Comparison of ENCODE assay signal across 1 cellular context in the genomic region with DNA sequence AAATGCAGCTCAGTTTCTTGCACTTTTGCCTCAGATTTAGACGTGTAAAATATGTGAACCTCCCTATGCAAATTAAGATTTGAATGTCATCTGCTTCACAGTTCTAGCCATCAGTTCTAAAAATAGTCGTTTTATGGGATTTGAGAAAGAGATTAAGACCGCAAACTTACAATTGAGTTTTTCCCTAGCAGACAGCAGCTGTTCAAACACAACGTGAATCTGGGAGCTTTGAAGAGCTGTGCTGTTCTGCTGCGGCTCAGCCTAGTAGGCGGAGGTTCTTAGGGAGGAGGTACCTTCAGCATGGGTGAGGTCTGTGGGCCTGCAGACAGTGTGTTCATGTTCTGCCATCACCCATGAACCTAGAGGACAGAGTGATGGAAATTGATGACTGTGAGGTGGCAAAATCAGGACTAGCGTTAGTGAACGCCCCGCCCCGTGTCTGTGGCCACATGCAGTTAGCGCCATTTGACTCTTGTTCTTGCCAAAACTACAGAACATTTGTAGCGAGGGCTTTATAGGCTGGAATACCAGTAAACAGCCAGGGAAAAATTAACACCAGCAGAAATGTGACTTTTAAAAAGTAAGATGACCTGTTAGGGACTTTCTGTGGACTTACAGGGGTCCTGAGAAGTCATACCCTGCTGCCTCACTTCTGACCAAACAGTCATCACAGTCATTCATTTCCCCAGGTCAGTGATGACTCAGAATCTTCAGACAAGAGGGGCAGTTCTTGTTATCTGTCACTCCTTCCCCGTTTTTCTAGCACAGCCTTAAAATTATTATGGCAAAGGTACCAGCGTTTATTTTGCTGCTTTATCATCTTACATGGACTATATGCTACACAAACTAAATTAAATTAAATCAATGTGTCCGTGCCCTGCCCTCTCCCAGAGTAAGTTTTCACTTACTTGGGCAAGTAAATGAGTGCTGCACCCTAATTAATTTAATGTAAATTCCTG.
TF ChIP-seq lines count a peak whose summit lies in the region.

No MANE protein-coding gene starts in this region.

TF ChIP-seq in GM12878, 131 proteins besides CTCF, POLR2A, EP300 and RAD21 (continued from another document and continues in another):
- TF ChIP-seq, protein P1, sequence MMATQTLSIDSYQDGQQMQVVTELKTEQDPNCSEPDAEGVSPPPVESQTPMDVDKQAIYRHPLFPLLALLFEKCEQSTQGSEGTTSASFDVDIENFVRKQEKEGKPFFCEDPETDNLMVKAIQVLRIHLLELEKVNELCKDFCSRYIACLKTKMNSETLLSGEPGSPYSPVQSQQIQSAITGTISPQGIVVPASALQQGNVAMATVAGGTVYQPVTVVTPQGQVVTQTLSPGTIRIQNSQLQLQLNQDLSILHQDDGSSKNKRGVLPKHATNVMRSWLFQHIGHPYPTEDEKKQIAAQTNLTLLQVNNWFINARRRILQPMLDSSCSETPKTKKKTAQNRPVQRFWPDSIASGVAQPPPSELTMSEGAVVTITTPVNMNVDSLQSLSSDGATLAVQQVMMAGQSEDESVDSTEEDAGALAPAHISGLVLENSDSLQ (IDR thresholded peaks at IDR 0.05), result peak; percentile 85
- TF ChIP-seq MYC (IDR thresholded peaks at IDR 0.05; ENCODE audit: insufficient read depth, insufficient read length, insufficient replicate concordance, low read length, severe bottlenecking), result no peak
- peak; percentile 73; the same call in 1 of the 2 replicates for TF ChIP-seq MEF2A (IDR thresholded peaks at IDR 0.05; ENCODE audit: insufficient read depth, low read depth, low read length)
- TF ChIP-seq CREB1 (IDR thresholded peaks at IDR 0.05; ENCODE audit: low read depth), result peak; percentile 58
- TF ChIP-seq, protein P2, sequence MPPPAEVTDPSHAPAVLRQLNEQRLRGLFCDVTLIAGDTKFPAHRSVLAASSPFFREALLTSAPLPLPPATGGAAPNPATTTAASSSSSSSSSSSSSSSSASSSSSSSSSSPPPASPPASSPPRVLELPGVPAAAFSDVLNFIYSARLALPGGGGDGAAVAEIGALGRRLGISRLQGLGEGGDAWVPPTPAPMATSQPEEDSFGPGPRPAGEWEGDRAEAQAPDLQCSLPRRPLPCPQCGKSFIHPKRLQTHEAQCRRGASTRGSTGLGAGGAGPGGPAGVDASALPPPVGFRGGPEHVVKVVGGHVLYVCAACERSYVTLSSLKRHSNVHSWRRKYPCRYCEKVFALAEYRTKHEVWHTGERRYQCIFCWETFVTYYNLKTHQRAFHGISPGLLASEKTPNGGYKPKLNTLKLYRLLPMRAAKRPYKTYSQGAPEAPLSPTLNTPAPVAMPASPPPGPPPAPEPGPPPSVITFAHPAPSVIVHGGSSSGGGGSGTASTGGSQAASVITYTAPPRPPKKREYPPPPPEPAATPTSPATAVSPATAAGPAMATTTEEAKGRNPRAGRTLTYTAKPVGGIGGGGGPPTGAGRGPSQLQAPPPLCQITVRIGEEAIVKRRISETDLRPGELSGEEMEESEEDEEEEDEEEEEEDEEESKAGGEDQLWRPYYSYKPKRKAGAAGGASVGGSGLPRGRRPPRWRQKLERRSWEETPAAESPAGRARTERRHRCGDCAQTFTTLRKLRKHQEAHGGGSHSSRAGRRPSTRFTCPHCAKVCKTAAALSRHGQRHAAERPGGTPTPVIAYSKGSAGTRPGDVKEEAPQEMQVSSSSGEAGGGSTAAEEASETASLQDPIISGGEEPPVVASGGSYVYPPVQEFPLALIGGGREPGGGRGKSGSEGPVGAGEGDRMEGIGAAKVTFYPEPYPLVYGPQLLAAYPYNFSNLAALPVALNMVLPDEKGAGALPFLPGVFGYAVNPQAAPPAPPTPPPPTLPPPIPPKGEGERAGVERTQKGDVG (CRISPR knock-in tag; IDR thresholded peaks at IDR 0.05), result no peak
- peak; percentile 88 for TF ChIP-seq CREM (IDR thresholded peaks at IDR 0.05; ENCODE audit: low read depth)
- no peak for TF ChIP-seq TARDBP (IDR thresholded peaks at IDR 0.05; ENCODE audit: borderline replicate concordance)
- TF ChIP-seq, protein P3, sequence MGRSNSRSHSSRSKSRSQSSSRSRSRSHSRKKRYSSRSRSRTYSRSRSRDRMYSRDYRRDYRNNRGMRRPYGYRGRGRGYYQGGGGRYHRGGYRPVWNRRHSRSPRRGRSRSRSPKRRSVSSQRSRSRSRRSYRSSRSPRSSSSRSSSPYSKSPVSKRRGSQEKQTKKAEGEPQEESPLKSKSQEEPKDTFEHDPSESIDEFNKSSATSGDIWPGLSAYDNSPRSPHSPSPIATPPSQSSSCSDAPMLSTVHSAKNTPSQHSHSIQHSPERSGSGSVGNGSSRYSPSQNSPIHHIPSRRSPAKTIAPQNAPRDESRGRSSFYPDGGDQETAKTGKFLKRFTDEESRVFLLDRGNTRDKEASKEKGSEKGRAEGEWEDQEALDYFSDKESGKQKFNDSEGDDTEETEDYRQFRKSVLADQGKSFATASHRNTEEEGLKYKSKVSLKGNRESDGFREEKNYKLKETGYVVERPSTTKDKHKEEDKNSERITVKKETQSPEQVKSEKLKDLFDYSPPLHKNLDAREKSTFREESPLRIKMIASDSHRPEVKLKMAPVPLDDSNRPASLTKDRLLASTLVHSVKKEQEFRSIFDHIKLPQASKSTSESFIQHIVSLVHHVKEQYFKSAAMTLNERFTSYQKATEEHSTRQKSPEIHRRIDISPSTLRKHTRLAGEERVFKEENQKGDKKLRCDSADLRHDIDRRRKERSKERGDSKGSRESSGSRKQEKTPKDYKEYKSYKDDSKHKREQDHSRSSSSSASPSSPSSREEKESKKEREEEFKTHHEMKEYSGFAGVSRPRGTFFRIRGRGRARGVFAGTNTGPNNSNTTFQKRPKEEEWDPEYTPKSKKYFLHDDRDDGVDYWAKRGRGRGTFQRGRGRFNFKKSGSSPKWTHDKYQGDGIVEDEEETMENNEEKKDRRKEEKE (IDR thresholded peaks at IDR 0.05), result no peak
- TF ChIP-seq HDGF (IDR thresholded peaks at IDR 0.05), result no peak
- TF ChIP-seq MTA2 (IDR thresholded peaks at IDR 0.05; ENCODE audit: low read depth), result peak; percentile 93
- TF ChIP-seq, protein P4, sequence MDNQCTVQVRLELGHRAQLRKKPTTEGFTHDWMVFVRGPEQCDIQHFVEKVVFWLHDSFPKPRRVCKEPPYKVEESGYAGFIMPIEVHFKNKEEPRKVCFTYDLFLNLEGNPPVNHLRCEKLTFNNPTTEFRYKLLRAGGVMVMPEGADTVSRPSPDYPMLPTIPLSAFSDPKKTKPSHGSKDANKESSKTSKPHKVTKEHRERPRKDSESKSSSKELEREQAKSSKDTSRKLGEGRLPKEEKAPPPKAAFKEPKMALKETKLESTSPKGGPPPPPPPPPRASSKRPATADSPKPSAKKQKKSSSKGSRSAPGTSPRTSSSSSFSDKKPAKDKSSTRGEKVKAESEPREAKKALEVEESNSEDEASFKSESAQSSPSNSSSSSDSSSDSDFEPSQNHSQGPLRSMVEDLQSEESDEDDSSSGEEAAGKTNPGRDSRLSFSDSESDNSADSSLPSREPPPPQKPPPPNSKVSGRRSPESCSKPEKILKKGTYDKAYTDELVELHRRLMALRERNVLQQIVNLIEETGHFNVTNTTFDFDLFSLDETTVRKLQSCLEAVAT (IDR thresholded peaks at IDR 0.05), result peak; percentile 56
- no peak for TF ChIP-seq ZNF384 (IDR thresholded peaks at IDR 0.05; ENCODE audit: borderline replicate concordance, low read depth, low read length)
- peak; percentile 87; the same call in 1 of the 2 replicates for TF ChIP-seq FOXM1 (IDR thresholded peaks at IDR 0.05; ENCODE audit: low read depth, low read length)
- TF ChIP-seq SP1 (IDR thresholded peaks at IDR 0.05; ENCODE audit: low read depth, low read length), result peak; percentile 27
- no peak; the same call in 1 of the 2 replicates for TF ChIP-seq EED (IDR thresholded peaks at IDR 0.05; ENCODE audit: low read depth)
- no peak for TF ChIP-seq SIX5 (IDR thresholded peaks at IDR 0.05; ENCODE audit: low read depth, low read length, severe bottlenecking)
- 0 out of 2 replicates have a peak, but pooled peaks have one; percentile 53 for TF ChIP-seq GABPA (IDR thresholded peaks at IDR 0.05; ENCODE audit: low read depth)
- no peak for TF ChIP-seq SIN3A (IDR thresholded peaks at IDR 0.05; ENCODE audit: low read depth, low read length)
- TF ChIP-seq HDAC2 (IDR thresholded peaks at IDR 0.05), result no peak
- no peak for TF ChIP-seq CHD2 (IDR thresholded peaks at IDR 0.05; ENCODE audit: borderline replicate concordance, low read depth, low read length)
- TF ChIP-seq MTA3 (IDR thresholded peaks at IDR 0.05; ENCODE audit: borderline replicate concordance, low read length), result peak; percentile 85; the same call in 1 of the 2 replicates
- peak; percentile 95 for TF ChIP-seq IRF4 (IDR thresholded peaks at IDR 0.05; ENCODE audit: low read depth, low read length)
- 0 out of 2 replicates have a peak, but pooled peaks have one; percentile 7 for TF ChIP-seq CBX5 (IDR thresholded peaks at IDR 0.05; ENCODE audit: low read depth)
- TF ChIP-seq, protein P5, sequence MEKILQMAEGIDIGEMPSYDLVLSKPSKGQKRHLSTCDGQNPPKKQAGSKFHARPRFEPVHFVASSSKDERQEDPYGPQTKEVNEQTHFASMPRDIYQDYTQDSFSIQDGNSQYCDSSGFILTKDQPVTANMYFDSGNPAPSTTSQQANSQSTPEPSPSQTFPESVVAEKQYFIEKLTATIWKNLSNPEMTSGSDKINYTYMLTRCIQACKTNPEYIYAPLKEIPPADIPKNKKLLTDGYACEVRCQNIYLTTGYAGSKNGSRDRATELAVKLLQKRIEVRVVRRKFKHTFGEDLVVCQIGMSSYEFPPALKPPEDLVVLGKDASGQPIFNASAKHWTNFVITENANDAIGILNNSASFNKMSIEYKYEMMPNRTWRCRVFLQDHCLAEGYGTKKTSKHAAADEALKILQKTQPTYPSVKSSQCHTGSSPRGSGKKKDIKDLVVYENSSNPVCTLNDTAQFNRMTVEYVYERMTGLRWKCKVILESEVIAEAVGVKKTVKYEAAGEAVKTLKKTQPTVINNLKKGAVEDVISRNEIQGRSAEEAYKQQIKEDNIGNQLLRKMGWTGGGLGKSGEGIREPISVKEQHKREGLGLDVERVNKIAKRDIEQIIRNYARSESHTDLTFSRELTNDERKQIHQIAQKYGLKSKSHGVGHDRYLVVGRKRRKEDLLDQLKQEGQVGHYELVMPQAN (conservative IDR thresholded peaks at IDR 0.05), result 0 out of 2 replicates have a peak, but pooled peaks have one; percentile 33
- TF ChIP-seq POU2F2 (IDR thresholded peaks at IDR 0.05; ENCODE audit: borderline replicate concordance, low read depth, low read length), result peak; percentile 58; the same call in 1 of the 3 replicates
- no peak for TF ChIP-seq KDM1A (IDR thresholded peaks at IDR 0.05; ENCODE audit: borderline replicate concordance)
- TF ChIP-seq SRF (IDR thresholded peaks at IDR 0.05; ENCODE audit: low read depth in 2 of 2, low read length in 2 of 2), result no peak
- TF ChIP-seq WRNIP1 (IDR thresholded peaks at IDR 0.05; ENCODE audit: borderline replicate concordance, low read depth, low read length), result no peak
- peak; percentile 79 for TF ChIP-seq RUNX3 (IDR thresholded peaks at IDR 0.05; ENCODE audit: low read length)
- TF ChIP-seq NRF1 (conservative IDR thresholded peaks at IDR 0.05; ENCODE audit: low read depth, low read length), result no peak
- TF ChIP-seq, protein P6, sequence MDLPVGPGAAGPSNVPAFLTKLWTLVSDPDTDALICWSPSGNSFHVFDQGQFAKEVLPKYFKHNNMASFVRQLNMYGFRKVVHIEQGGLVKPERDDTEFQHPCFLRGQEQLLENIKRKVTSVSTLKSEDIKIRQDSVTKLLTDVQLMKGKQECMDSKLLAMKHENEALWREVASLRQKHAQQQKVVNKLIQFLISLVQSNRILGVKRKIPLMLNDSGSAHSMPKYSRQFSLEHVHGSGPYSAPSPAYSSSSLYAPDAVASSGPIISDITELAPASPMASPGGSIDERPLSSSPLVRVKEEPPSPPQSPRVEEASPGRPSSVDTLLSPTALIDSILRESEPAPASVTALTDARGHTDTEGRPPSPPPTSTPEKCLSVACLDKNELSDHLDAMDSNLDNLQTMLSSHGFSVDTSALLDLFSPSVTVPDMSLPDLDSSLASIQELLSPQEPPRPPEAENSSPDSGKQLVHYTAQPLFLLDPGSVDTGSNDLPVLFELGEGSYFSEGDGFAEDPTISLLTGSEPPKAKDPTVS (IDR thresholded peaks at IDR 0.05; ENCODE audit: low read depth, low read length), result no peak
- no peak for TF ChIP-seq ZNF217 (IDR thresholded peaks at IDR 0.05)
- no peak for TF ChIP-seq FOS (IDR thresholded peaks at IDR 0.05; ENCODE audit: borderline replicate concordance, extremely low read depth, insufficient read length)
- TF ChIP-seq, protein P7, sequence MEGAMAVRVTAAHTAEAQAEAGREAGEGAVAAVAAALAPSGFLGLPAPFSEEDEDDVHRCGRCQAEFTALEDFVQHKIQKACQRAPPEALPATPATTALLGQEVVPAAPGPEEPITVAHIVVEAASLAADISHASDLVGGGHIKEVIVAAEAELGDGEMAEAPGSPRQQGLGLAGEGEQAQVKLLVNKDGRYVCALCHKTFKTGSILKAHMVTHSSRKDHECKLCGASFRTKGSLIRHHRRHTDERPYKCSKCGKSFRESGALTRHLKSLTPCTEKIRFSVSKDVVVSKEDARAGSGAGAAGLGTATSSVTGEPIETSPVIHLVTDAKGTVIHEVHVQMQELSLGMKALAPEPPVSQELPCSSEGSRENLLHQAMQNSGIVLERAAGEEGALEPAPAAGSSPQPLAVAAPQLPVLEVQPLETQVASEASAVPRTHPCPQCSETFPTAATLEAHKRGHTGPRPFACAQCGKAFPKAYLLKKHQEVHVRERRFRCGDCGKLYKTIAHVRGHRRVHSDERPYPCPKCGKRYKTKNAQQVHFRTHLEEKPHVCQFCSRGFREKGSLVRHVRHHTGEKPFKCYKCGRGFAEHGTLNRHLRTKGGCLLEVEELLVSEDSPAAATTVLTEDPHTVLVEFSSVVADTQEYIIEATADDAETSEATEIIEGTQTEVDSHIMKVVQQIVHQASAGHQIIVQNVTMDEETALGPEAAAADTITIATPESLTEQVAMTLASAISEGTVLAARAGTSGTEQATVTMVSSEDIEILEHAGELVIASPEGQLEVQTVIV (IDR thresholded peaks at IDR 0.05; ENCODE audit: borderline replicate concordance, partially characterized antibody), result no peak
- TF ChIP-seq NBN (IDR thresholded peaks at IDR 0.05), result peak; percentile 56; the same call in 1 of the 2 replicates
- TF ChIP-seq TCF3 (IDR thresholded peaks at IDR 0.05; ENCODE audit: borderline replicate concordance, insufficient read depth, low read depth, low read length), result 0 out of 2 replicates have a peak, but pooled peaks have one; percentile 18
- TF ChIP-seq, protein P8, sequence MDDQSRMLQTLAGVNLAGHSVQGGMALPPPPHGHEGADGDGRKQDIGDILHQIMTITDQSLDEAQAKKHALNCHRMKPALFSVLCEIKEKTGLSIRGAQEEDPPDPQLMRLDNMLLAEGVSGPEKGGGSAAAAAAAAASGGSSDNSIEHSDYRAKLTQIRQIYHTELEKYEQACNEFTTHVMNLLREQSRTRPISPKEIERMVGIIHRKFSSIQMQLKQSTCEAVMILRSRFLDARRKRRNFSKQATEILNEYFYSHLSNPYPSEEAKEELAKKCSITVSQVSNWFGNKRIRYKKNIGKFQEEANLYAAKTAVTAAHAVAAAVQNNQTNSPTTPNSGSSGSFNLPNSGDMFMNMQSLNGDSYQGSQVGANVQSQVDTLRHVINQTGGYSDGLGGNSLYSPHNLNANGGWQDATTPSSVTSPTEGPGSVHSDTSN (IDR thresholded peaks at IDR 0.05; ENCODE audit: insufficient replicate concordance, low read depth, low read length), result peak; percentile 1
- TF ChIP-seq DPF2 (IDR thresholded peaks at IDR 0.05), result peak; percentile 95
